In genomic region chr19:47130589-47131168, GRCh38 we compare ENCODE assay signal across 8 cellular contexts. TPM values are rescaled to one million over a fixed set of nuclear protein-coding genes. Genes with fewer than 3 reads are reported as not detected.
DNase-seq lines count a peak whose midpoint lies in the region; ATAC-seq and TF ChIP-seq lines count a peak whose summit lies in the region.

Gene SAE1 (plus strand): TSS chr19:47130835. CDS start chr19:47130931, 96 bp downstream.

- intact Hi-C loops in Panc1 (cut with micrococcal nuclease; ENCODE audit: unreplicated experiment), result no loop called here
- intact Hi-C loops in esophagus muscularis mucosa (cut with DNase I), result no loop called here

- peaks cover 33% of the 10 kb centered on the region for H3K4me1 ChIP-seq in KMS-11 (ENCODE audit: low read depth, poor library complexity, severe bottlenecking)
- peaks cover 22% of the 10 kb centered on the region for H3K4me1 ChIP-seq in Panc1 (ENCODE audit: control insufficient read depth, insufficient read depth, low read length)
- peaks cover 13 to 51% (median 47%) of the 10 kb centered on the region in 4 donors for H3K4me1 ChIP-seq in esophagus muscularis mucosa
- peaks cover 0 to 33% of the 10 kb centered on the region in 2 donors for H3K4me1 ChIP-seq in muscle layer of duodenum (ENCODE audit: control insufficient read depth in 1 of 2, insufficient read depth in 2 of 2, low read length in 2 of 2)

- H2AFZ ChIP-seq in KMS-11 (ENCODE audit: low read depth), result peak within 1 kb of the TSS; percentile 68

- H3K79me2 ChIP-seq in KMS-11 (ENCODE audit: insufficient read depth, low read depth), result peaks cover 50% of the 10 kb centered on the region

- POLR2A ChIA-PET in Panc1 (lab: Charles Lee), result interaction anchor here (0.5 to 0.8 kb wide), 3 partner anchors 10 to 37 kb away, joined by 4 to 8 read pairs (median 4); no protein-coding TSS in a partner anchor

- TF ChIP-seq CTCF in KMS-11 (conservative IDR thresholded peaks at IDR 0.05; ENCODE audit: low read depth, low read length) (0 out of 2 replicates have a peak, but pooled peaks have one; percentile 31), Panc1 (IDR thresholded peaks at IDR 0.05) (peak; percentile 74; the same call in 1 of the 2 replicates), esophagus muscularis mucosa (IDR thresholded peaks at IDR 0.05) (peak; percentile 57 to 88 (median 61))

- no peak for TF ChIP-seq EP300 in esophagus muscularis mucosa (IDR thresholded peaks at IDR 0.05)

- peaks cover 10% of the 10 kb centered on the region for H4K20me1 ChIP-seq in KMS-11 (ENCODE audit: insufficient read depth)

- H3K4me2 ChIP-seq in KMS-11, result peak within 1 kb of the TSS; percentile 83

- H3K36me3 ChIP-seq in KMS-11 (ENCODE audit: insufficient read depth), result peaks cover 3% of the 10 kb centered on the region; the same call in 1 of the 2 replicates
- H3K36me3 ChIP-seq in Panc1 (ENCODE audit: control insufficient read depth, insufficient read depth, low read length), result peaks cover 2% of the 10 kb centered on the region; the same call in 1 of the 2 replicates
- peaks cover 0 to 4% (median 0%) of the 10 kb centered on the region in 4 donors for H3K36me3 ChIP-seq in esophagus muscularis mucosa
- H3K36me3 ChIP-seq in muscle layer of duodenum (ENCODE audit: control insufficient read depth in 1 of 2, insufficient read depth in 2 of 2, low read length in 2 of 2), result no peaks in the 10 kb centered on the region

- H3K9me3 ChIP-seq in Panc1 (ENCODE audit: control insufficient read depth, insufficient read depth, low read depth, low read length), result no peaks in the 10 kb centered on the region
- H3K9me3 ChIP-seq in esophagus muscularis mucosa, result no peaks in the 10 kb centered on the region
- H3K9me3 ChIP-seq in muscle layer of duodenum (ENCODE audit: control insufficient read depth in 1 of 2, low read length in 2 of 2), result no peaks in the 10 kb centered on the region

- H3K9ac ChIP-seq in KMS-11, result peak within 1 kb of the TSS; percentile 84

- H3K27ac ChIP-seq in KMS-11, result peak within 1 kb of the TSS; percentile 66
- H3K27ac ChIP-seq in Panc1 (ENCODE audit: low read length), result peak within 1 kb of the TSS; percentile 94
- peak within 1 kb of the TSS; percentile 85 to 97 (median 96) for H3K27ac ChIP-seq in esophagus muscularis mucosa (replicated peaks in 1 of 4)
- peak within 1 kb of the TSS; percentile 83 for H3K27ac ChIP-seq in muscle layer of duodenum (ENCODE audit: low read length)

- H3K4me3 ChIP-seq in KMS-11 (IDR thresholded peaks at IDR 0.05; ENCODE audit: insufficient read depth, low read depth, low read length), result no peak within 1 kb of the TSS
- peak within 1 kb of the TSS; percentile 76 to 93 for H3K4me3 ChIP-seq in Panc1 (ENCODE audit: low read depth in 2 of 2, low read length in 2 of 2)
- peak within 1 kb of the TSS; percentile 63 to 97 (median 85) for H3K4me3 ChIP-seq in esophagus muscularis mucosa
- peak within 1 kb of the TSS; percentile 80 to 95 for H3K4me3 ChIP-seq in muscle layer of duodenum (ENCODE audit: low read depth in 1 of 2, low read length in 2 of 2)

- BruUV-seq in Panc1 (replicated peaks; lab: Mats Ljungman, UMichigan), result no TSS peak

- peak; percentile 95 for DNase-seq in DMS53 treated with DMSO at 0.1 percent for 48 hours (lab: John Stamatoyannopoulos, UW; ENCODE audit: unreplicated experiment)
- peak; percentile 82 for DNase-seq in Panc1 (ENCODE audit: low read depth, low spot score)
- DNase-seq in activated T-cell treated with anti-CD3 and anti-CD28 coated beads, Interleukin-2, amount 50 U/mL, for 48 hours, result peak; percentile 96
- peak; percentile 99 for DNase-seq in esophagus muscularis mucosa (ENCODE audit: extremely low spot score)
- DNase-seq in stimulated activated CD8-positive, alpha-beta memory T cell treated with anti-CD3 and anti-CD28 coated beads, Interleukin-7, amount 100 ng/mL, for 4 hours (ENCODE audit: low read depth in 2 of 2), result peak; percentile 76 to 88

- CTCF ChIA-PET in Panc1 (lab: Charles Lee), result interaction anchor here (0.8 kb wide), 1 partner anchor 114 kb away, joined by 3 read pairs; no protein-coding TSS in a partner anchor

- peak; percentile 70 for ATAC-seq in GM21723 (IDR thresholded peaks at IDR 0.05; ENCODE audit: unreplicated experiment)
- peak; percentile 93 for ATAC-seq in Panc1

- WGBS in esophagus muscularis mucosa, result under 1% methylated on average over 42 of the region's 51 CpGs

- H3K27me3 ChIP-seq in KMS-11 (ENCODE audit: insufficient read depth, low read depth) (no peaks in the 10 kb centered on the region), Panc1 (ENCODE audit: control insufficient read depth, insufficient read depth, low read length) (no peaks in the 10 kb centered on the region), esophagus muscularis mucosa (no peaks in the 10 kb centered on the region), muscle layer of duodenum (ENCODE audit: low read depth, low read length) (no peaks in the 10 kb centered on the region)

- in situ Hi-C loops in Panc1 (cut with HindIII; ENCODE audit: low pct_unique_long_range_greater_than_20kb, low sequenced_read_pairs), result no loop called here

- peak; percentile 49 for TF ChIP-seq POLR2A in esophagus muscularis mucosa (IDR thresholded peaks at IDR 0.05; ENCODE audit: low read depth)

RNA-seq across cellular contexts. Expression of gene SAE1, which starts in this region (rescaled TPM):
- total RNA-seq in Panc1 (2021; ENCODE audit: unreplicated experiment) (140 TPM), esophagus muscularis mucosa (100 to 1,000 TPM; 130 to 143 (median 136) TPM)
- polyA plus RNA-seq in Panc1 (2012; ENCODE audit: insufficient read length), result 112 TPM
